18 cellular contexts compared by ENCODE assay signal in the genomic region with DNA sequence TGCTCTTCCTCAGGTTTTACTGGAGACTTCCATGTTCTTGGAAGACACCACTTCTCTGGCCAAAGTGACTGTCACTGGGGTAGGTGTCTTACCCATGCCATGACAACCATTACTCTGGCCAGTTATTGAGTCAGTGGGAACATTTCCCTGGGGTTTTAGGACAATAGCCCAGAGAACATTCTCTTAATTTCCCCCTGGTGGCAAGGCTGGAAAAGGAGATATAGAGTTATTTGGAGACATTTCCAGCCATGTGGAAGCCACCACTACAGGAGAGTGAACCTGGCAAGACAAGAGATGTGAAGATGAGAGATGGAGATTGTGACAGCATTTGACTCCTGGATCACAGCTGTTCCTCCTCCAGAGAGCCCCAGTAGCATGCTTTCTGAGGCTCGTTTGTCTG.
DNase-seq lines count a peak whose midpoint lies in the region; ATAC-seq and TF ChIP-seq lines count a peak whose summit lies in the region.
"Had no signal": no experiment of that assay in that cellular context is flagged by ENCODE, and none has a peak within 500 bp of the region (broad histone marks: within the 10 kb centered on the region; RNA-seq: fewer than 3 reads in every experiment).

No MANE protein-coding gene starts in this region.

- ATAC-seq in HG02840 (IDR thresholded peaks at IDR 0.05; ENCODE audit: low FRiP score, unreplicated experiment): no peak
- ATAC-seq in GM21737 (IDR thresholded peaks at IDR 0.05; ENCODE audit: unreplicated experiment): no peak
- ATAC-seq: K562 had no signal

- in situ Hi-C loops in SK-MEL-5 (cut with HindIII; ENCODE audit: low pct_unique_long_range_greater_than_20kb, low sequenced_read_pairs): no loop called here

- DNase-seq in HFF-Myc (ENCODE audit: extremely low read depth, low read depth): no peak
- DNase-seq in SK-MEL-5 (ENCODE audit: low read depth, low spot score): peak; percentile 23
- DNase-seq in fibroblast of mammary gland (ENCODE audit: low read depth): no peak
- no peak for DNase-seq in islet precursor cell
- no peak for DNase-seq in putamen (ENCODE audit: low spot score)
- DNase-seq: Calu3, DND-41, H7, NCI-H146, NCI-H2081 treated with DMSO at 0.1 percent for 48 hours, NCI-H345, NCI-H526 treated with DMSO at 0.1 percent for 48 hours, SIG-M5 had no signal

- no peak overlapping the region; the same call in 1 of the 2 replicates for H3K27ac ChIP-seq in C4-2B
- H3K27ac ChIP-seq: A549 had no signal

- H3K4me3 ChIP-seq in HFF-Myc (replicated peaks; ENCODE audit: low read depth, low read length): no peak overlapping the region
- no peak overlapping the region for H3K4me3 ChIP-seq in fibroblast of mammary gland (ENCODE audit: control insufficient read depth, low read depth, low read length)
- H3K4me3 ChIP-seq: A549, K562 had no signal

- peak; percentile 27 for TF ChIP-seq CTCF in C4-2B (conservative IDR thresholded peaks at IDR 0.05)
- TF ChIP-seq CTCF in HFF-Myc (IDR thresholded peaks at IDR 0.05; ENCODE audit: low read depth, low read length, missing control alignments): peak; percentile 10
- peak; percentile 1 for TF ChIP-seq CTCF in fibroblast of mammary gland (conservative IDR thresholded peaks at IDR 0.05; ENCODE audit: control insufficient read depth, insufficient read depth, low read depth, low read length)
